In the genomic region with DNA sequence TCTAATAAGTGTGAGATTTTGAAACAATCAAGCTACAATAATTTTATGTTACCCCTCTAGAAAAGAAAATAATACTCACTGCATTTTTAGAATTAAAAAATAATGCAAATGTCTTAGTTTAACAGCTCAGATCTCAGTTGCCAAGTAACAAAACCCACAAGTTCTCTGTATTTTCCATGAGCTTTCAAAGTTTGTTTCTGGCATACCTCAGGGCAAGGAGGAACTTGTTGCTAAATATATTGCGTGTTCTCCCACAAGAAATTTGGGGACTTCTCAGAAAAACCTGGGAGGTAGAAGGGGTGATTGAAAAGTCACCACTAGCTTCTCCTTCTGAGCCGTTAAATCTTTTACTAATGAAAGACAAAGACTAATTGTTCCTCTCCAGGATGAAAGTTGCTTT, we compare ENCODE assay signal across 24 cellular contexts.
DNase-seq lines count a peak whose midpoint lies in the region; ATAC-seq and TF ChIP-seq lines count a peak whose summit lies in the region.
"Had no signal": no experiment of that assay in that cellular context is flagged by ENCODE, and none has a peak within 500 bp of the region (broad histone marks: within the 10 kb centered on the region; RNA-seq: fewer than 3 reads in every experiment).

No MANE protein-coding gene starts in this region.

- no peaks in the 10 kb centered on the region for H3K9me3 Mint-ChIP-seq in natural killer cell
- H3K9me3 Mint-ChIP-seq: CD4-positive, alpha-beta T cell; H9; HFFc6 had no signal

- no peak for TF ChIP-seq CTCF in natural killer cell (IDR thresholded peaks at IDR 0.05)

- intact Hi-C loops in sciatic nerve (cut with DNase I), result no loop called here
- intact Hi-C loops in natural killer cell (cut with micrococcal nuclease), result no loop called here

- no peaks in the 10 kb centered on the region for H3K36me3 Mint-ChIP-seq in natural killer cell

- DNase-seq in AML-193 (lab: John Stamatoyannopoulos, UW), result peak; percentile 82 to 84
- peak; percentile 55 for DNase-seq in MV-4-11 (lab: John Stamatoyannopoulos, UW)
- peak; percentile 50 for DNase-seq in fibroblast of peridontal ligament (ENCODE audit: extremely low read depth)
- no peak for DNase-seq in sciatic nerve (ENCODE audit: low spot score)
- no peak for DNase-seq in HPDE6-E6E7 (ENCODE audit: extremely low spot score)
- no peak for DNase-seq in pons (ENCODE audit: low spot score)
- DNase-seq in natural killer cell, result no peak
- DNase-seq: Caco-2; CD4-positive, alpha-beta T cell; DMS 273 treated with DMSO at 0.1 percent for 48 hours; DND-41; H9; HFFc6; KG1; NCI-H1694; NCI-H2081; NCI-H2171; NCI-H345; NCI-H524 treated with DMSO at 0.1 percent for 48 hours; NCI-H82; Peyer's patch; SJCRH30 had no signal

- H3K4me1 Mint-ChIP-seq in natural killer cell, result no peaks in the 10 kb centered on the region

- no peak overlapping the region for H3K4me3 Mint-ChIP-seq in natural killer cell
- H3K4me3 Mint-ChIP-seq: CD4-positive, alpha-beta T cell; H9; HFFc6 had no signal

- no peak overlapping the region for H3K27ac Mint-ChIP-seq in natural killer cell
- H3K27ac Mint-ChIP-seq: CD4-positive, alpha-beta T cell; H9; HFFc6 had no signal

- ATAC-seq in sciatic nerve (peak; percentile 65), natural killer cell (no peak)
- ATAC-seq: A549, GM12878 had no signal

- H3K27me3 Mint-ChIP-seq in natural killer cell (ENCODE audit: low read depth in 2 of 2), result no peaks in the 10 kb centered on the region
- H3K27me3 Mint-ChIP-seq: CD4-positive, alpha-beta T cell had no signal

Comparison
In these comparisons a context has a peak if more than half of its experiments do, and no peak if none do; other contexts are left out.
1. DNase-seq: peak in AML-193 (2 of 2), MV-4-11 (single experiment) and fibroblast of peridontal ligament (single experiment); none in sciatic nerve (single experiment), HPDE6-E6E7 (single experiment), pons (single experiment) and natural killer cell (single experiment).